ENCODE assay signal across 22 cellular contexts in genomic region chr4:116881077-116881476, GRCh38.
DNase-seq lines count a peak whose midpoint lies in the region; ATAC-seq and TF ChIP-seq lines count a peak whose summit lies in the region.
"Had no signal": no experiment of that assay in that cellular context is flagged by ENCODE, and none has a peak within 500 bp of the region (broad histone marks: within the 10 kb centered on the region; RNA-seq: fewer than 3 reads in every experiment).

No MANE protein-coding gene starts in this region.

- H3K36me3 ChIP-seq in Peyer's patch, result no peaks in the 10 kb centered on the region
- H3K36me3 ChIP-seq: BLaER1, pancreas, sigmoid colon, upper lobe of right lung, WERI-Rb-1 had no signal

- no peak overlapping the region for H3K27ac ChIP-seq in Peyer's patch
- H3K27ac ChIP-seq: BLaER1, pancreas, sigmoid colon, upper lobe of right lung, WERI-Rb-1 had no signal

- H3K27me3 ChIP-seq in Peyer's patch, result no peaks in the 10 kb centered on the region
- H3K27me3 ChIP-seq: BLaER1, pancreas, sigmoid colon, upper lobe of right lung had no signal

- peak overlapping the region; percentile 5 for H3K4me3 ChIP-seq in epithelial cell of proximal tubule (ENCODE audit: low read depth, low read length)
- H3K4me3 ChIP-seq in Peyer's patch, result no peak overlapping the region
- H3K4me3 ChIP-seq: BLaER1, pancreas, sigmoid colon, upper lobe of right lung had no signal

- DNase-seq in epithelial cell of proximal tubule (ENCODE audit: low read depth) (peak; percentile 40), OCI-M1 (lab: John Stamatoyannopoulos, UW) (no peak), Peyer's patch (no peak), GM10248 (ENCODE audit: extremely low spot score) (no peak)
- DNase-seq in stimulated activated naive CD4-positive, alpha-beta T cell treated with Interleukin-2 at 50 U/mL for 16 hours (lab: John Stamatoyannopoulos, UW), result no peak
- DNase-seq: activated CD4-positive, alpha-beta T cell treated with anti-CD3 and anti-CD28 coated beads, Interleukin-2, amount 50 U/mL, for 1 hour; erythroblast; foreskin fibroblast; KG1; left ventricle myocardium superior; NCI-H69; pancreas; sigmoid colon; stimulated activated CD4-positive, alpha-beta T cell treated with anti-CD3 and anti-CD28 coated beads, Interleukin-15, amount 100 ng/mL, for 24 hours; stimulated activated CD8-positive, alpha-beta memory T cell treated with anti-CD3 and anti-CD28 coated beads, Interleukin-4, amount 100 ng/mL, for 48 hours; upper lobe of right lung; WERI-Rb-1 had no signal

- no peak for TF ChIP-seq CTCF in epithelial cell of proximal tubule (conservative IDR thresholded peaks at IDR 0.05; ENCODE audit: low read depth, low read length)
- TF ChIP-seq CTCF in Peyer's patch (IDR thresholded peaks at IDR 0.05), result no peak
- no peak for TF ChIP-seq CTCF in GM10248 (IDR thresholded peaks at IDR 0.05; ENCODE audit: control extremely low read depth, extremely low read depth, low read depth, missing control alignments)

- no peaks in the 10 kb centered on the region for H3K9me3 ChIP-seq in Peyer's patch
- H3K9me3 ChIP-seq: BLaER1, pancreas, sigmoid colon, upper lobe of right lung had no signal

- TF ChIP-seq POLR2A in Peyer's patch (IDR thresholded peaks at IDR 0.05), result no peak

- POLR2A ChIA-PET in GM10248 (lab: Yijun Ruan, JAX), result no interaction called here

- ATAC-seq in GM18861 (IDR thresholded peaks at IDR 0.05; ENCODE audit: unreplicated experiment) (peak; percentile 97), GM21619 (IDR thresholded peaks at IDR 0.05; ENCODE audit: unreplicated experiment) (peak; percentile 72), HG03097 (IDR thresholded peaks at IDR 0.05; ENCODE audit: low FRiP score, unreplicated experiment) (peak; percentile 95)
- ATAC-seq: left ventricle myocardium superior; natural killer cell treated with Interleukin-12 subunit alpha and Interleukin-12 subunit beta and Interleukin-15 and Interleukin-18, amount 100 ng/mL, for 72 hours; pancreas; upper lobe of right lung had no signal

- CTCF ChIA-PET in GM10248 (lab: Yijun Ruan, JAX), result no interaction called here

- H3K4me1 ChIP-seq in Peyer's patch, result no peaks in the 10 kb centered on the region
- H3K4me1 ChIP-seq: BLaER1, pancreas, sigmoid colon, upper lobe of right lung had no signal
